In genomic region chr5:140400730-140401361, GRCh38 we compare ENCODE assay signal across 1 cellular context.
TF ChIP-seq lines count a peak whose summit lies in the region.

No MANE protein-coding gene starts in this region.

TF ChIP-seq in HepG2, 621 proteins besides CTCF, POLR2A, EP300 and RAD21 (continued from another document and continues in another):
- TF ChIP-seq, protein P1, sequence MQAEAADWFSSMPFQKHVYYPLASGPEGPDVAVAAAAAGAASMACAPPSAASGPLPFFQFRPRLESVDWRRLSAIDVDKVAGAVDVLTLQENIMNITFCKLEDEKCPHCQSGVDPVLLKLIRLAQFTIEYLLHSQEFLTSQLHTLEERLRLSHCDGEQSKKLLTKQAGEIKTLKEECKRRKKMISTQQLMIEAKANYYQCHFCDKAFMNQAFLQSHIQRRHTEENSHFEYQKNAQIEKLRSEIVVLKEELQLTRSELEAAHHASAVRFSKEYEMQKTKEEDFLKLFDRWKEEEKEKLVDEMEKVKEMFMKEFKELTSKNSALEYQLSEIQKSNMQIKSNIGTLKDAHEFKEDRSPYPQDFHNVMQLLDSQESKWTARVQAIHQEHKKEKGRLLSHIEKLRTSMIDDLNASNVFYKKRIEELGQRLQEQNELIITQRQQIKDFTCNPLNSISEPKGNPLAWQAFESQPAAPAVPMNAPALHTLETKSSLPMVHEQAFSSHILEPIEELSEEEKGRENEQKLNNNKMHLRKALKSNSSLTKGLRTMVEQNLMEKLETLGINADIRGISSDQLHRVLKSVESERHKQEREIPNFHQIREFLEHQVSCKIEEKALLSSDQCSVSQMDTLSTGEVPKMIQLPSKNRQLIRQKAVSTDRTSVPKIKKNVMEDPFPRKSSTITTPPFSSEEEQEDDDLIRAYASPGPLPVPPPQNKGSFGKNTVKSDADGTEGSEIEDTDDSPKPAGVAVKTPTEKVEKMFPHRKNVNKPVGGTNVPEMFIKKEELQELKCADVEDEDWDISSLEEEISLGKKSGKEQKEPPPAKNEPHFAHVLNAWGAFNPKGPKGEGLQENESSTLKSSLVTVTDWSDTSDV (CRISPR knock-in tag; IDR thresholded peaks at IDR 0.05) = peak; percentile 36; the same call in 1 of the 2 replicates
- TF ChIP-seq, protein P2, sequence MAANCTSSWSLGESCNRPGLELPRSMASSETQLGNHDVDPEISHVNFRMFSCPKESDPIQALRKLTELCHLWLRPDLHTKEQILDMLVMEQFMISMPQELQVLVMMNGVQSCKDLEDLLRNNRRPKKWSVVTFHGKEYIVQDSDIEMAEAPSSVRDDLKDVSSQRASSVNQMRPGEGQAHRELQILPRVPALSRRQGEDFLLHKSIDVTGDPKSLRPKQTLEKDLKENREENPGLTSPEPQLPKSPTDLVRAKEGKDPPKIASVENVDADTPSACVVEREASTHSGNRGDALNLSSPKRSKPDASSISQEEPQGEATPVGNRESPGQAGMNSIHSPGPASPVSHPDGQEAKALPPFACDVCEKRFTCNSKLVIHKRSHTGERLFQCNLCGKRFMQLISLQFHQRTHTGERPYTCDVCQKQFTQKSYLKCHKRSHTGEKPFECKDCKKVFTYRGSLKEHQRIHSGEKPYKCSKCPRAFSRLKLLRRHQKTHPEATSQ (CRISPR knock-in tag; IDR thresholded peaks at IDR 0.05; ENCODE audit: borderline replicate concordance) = no peak
- TF ChIP-seq SMARCC2 (IDR thresholded peaks at IDR 0.05) (no peak), ZNF776 (CRISPR knock-in tag; IDR thresholded peaks at IDR 0.05) (peak; percentile 85), ZNF317 (CRISPR knock-in tag; IDR thresholded peaks at IDR 0.05) (peak; percentile 61; the same call in 1 of the 2 replicates), ZZZ3 (CRISPR knock-in tag; IDR thresholded peaks at IDR 0.05; ENCODE audit: borderline replicate concordance) (no peak), ATM (IDR thresholded peaks at IDR 0.05; ENCODE audit: borderline replicate concordance) (no peak), HMGXB3 (CRISPR knock-in tag; IDR thresholded peaks at IDR 0.05; ENCODE audit: borderline replicate concordance) (no peak; the same call in 1 of the 2 replicates), NFRKB (IDR thresholded peaks at IDR 0.05) (no peak), NCOA5 (CRISPR knock-in tag; IDR thresholded peaks at IDR 0.05) (no peak), SAP130 (CRISPR knock-in tag; IDR thresholded peaks at IDR 0.05; ENCODE audit: low read depth) (peak; percentile 97), HNRNPLL (IDR thresholded peaks at IDR 0.05; ENCODE audit: low read depth, low read length, poor library complexity, severe bottlenecking) (peak; percentile 78), ZEB1 (IDR thresholded peaks at IDR 0.05; ENCODE audit: insufficient replicate concordance, low read depth) (peak; percentile 95), NFAT5 (CRISPR knock-in tag; IDR thresholded peaks at IDR 0.05) (peak; percentile 86; the same call in 1 of the 2 replicates), ZNF205 (CRISPR knock-in tag; IDR thresholded peaks at IDR 0.05) (peak; percentile 39; the same call in 1 of the 2 replicates), FOXP4 (CRISPR knock-in tag; IDR thresholded peaks at IDR 0.05) (no peak), TCF7 (IDR thresholded peaks at IDR 0.05; ENCODE audit: low read depth) (no peak), ZKSCAN5 (CRISPR knock-in tag; IDR thresholded peaks at IDR 0.05) (0 out of 2 replicates have a peak, but pooled peaks have one; percentile 33), ZBTB38 (CRISPR knock-in tag; IDR thresholded peaks at IDR 0.05) (peak; percentile 88), ZNF724P (CRISPR knock-in tag; IDR thresholded peaks at IDR 0.05; ENCODE audit: borderline replicate concordance) (no peak), NCOA1 (CRISPR knock-in tag; IDR thresholded peaks at IDR 0.05) (peak; percentile 9; the same call in 1 of the 2 replicates), UBTF (CRISPR knock-in tag; IDR thresholded peaks at IDR 0.05) (peak; percentile 100), ZNF468 (CRISPR knock-in tag; IDR thresholded peaks at IDR 0.05) (peak; percentile 92; the same call in 1 of the 2 replicates), CBX2 (IDR thresholded peaks at IDR 0.05; ENCODE audit: low read depth, low read length) (no peak), CBX2 (CRISPR knock-in tag; IDR thresholded peaks at IDR 0.05; ENCODE audit: low read depth) (no peak), SNAI1 (CRISPR knock-in tag; IDR thresholded peaks at IDR 0.05; ENCODE audit: borderline replicate concordance) (peak; percentile 72; the same call in 1 of the 2 replicates), ZC3H13 (CRISPR knock-in tag; IDR thresholded peaks at IDR 0.05) (peak; percentile 52; the same call in 1 of the 2 replicates), ZNF510 (CRISPR knock-in tag; IDR thresholded peaks at IDR 0.05; ENCODE audit: low read depth) (no peak), ZNF547 (CRISPR knock-in tag; IDR thresholded peaks at IDR 0.05) (peak; percentile 78), GMEB1 (CRISPR knock-in tag; IDR thresholded peaks at IDR 0.05; ENCODE audit: borderline replicate concordance) (0 out of 2 replicates have a peak, but pooled peaks have one; percentile 31), FOSL2 (CRISPR knock-in tag; IDR thresholded peaks at IDR 0.05) (0 out of 2 replicates have a peak, but pooled peaks have one; percentile 20), ARNT2 (CRISPR knock-in tag; IDR thresholded peaks at IDR 0.05; ENCODE audit: low read depth) (peak; percentile 71), ZNF138 (CRISPR knock-in tag; IDR thresholded peaks at IDR 0.05; ENCODE audit: low read depth) (no peak)
- TF ChIP-seq, protein P3, sequence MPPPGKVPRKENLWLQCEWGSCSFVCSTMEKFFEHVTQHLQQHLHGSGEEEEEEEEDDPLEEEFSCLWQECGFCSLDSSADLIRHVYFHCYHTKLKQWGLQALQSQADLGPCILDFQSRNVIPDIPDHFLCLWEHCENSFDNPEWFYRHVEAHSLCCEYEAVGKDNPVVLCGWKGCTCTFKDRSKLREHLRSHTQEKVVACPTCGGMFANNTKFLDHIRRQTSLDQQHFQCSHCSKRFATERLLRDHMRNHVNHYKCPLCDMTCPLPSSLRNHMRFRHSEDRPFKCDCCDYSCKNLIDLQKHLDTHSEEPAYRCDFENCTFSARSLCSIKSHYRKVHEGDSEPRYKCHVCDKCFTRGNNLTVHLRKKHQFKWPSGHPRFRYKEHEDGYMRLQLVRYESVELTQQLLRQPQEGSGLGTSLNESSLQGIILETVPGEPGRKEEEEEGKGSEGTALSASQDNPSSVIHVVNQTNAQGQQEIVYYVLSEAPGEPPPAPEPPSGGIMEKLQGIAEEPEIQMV (CRISPR knock-in tag; IDR thresholded peaks at IDR 0.05; ENCODE audit: low read depth) = no peak
- TF ChIP-seq, protein P4, sequence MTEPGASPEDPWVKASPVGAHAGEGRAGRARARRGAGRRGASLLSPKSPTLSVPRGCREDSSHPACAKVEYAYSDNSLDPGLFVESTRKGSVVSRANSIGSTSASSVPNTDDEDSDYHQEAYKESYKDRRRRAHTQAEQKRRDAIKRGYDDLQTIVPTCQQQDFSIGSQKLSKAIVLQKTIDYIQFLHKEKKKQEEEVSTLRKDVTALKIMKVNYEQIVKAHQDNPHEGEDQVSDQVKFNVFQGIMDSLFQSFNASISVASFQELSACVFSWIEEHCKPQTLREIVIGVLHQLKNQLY (CRISPR knock-in tag; IDR thresholded peaks at IDR 0.05) = peak; percentile 22; the same call in 1 of the 2 replicates
